Comparison of ENCODE assay signal across 8 cellular contexts in genomic region chr1:62436039-62436465, GRCh38. TPM values are rescaled to one million over a fixed set of nuclear protein-coding genes. Genes with fewer than 3 reads are reported as not detected.
DNase-seq lines count a peak whose midpoint lies in the region; ATAC-seq, FAIRE-seq and TF ChIP-seq lines count a peak whose summit lies in the region.

No MANE protein-coding gene starts in this region.

- H4K20me1 ChIP-seq in KMS-11 (ENCODE audit: insufficient read depth) = peaks cover 27% of the 10 kb centered on the region

- H3K27me3 ChIP-seq in KMS-11 (ENCODE audit: insufficient read depth, low read depth) (no peaks in the 10 kb centered on the region), pancreas (no peaks in the 10 kb centered on the region), aorta (ENCODE audit: control insufficient read depth in 1 of 2, insufficient read depth in 2 of 2, low read length in 1 of 2) (no peaks in the 10 kb centered on the region)

- H3K4me1 ChIP-seq in KMS-11 (ENCODE audit: low read depth, poor library complexity, severe bottlenecking) (peaks cover 25% of the 10 kb centered on the region), pancreas (peaks cover 13 to 27% (median 19%) of the 10 kb centered on the region in 3 donors), aorta (ENCODE audit: control insufficient read depth in 1 of 2, insufficient read depth in 2 of 2, low read length in 2 of 2) (no peaks in the 10 kb centered on the region)

- intact Hi-C loops in pancreas (cut with DNase I) (no loop called here), aorta (cut with DNase I) (no loop called here)

- peak overlapping the region; percentile 100 for H3K27ac ChIP-seq in KMS-11
- H3K27ac ChIP-seq in pancreas = peak overlapping the region; percentile 78 to 99 (median 96)
- peak overlapping the region; percentile 83 to 99 for H3K27ac ChIP-seq in aorta (ENCODE audit: low read depth in 1 of 2, low read length in 2 of 2)

- peak; percentile 85 to 91 (median 86) for ATAC-seq in pancreas
- ATAC-seq in aorta (ENCODE audit: low FRiP score) = peak; percentile 95

- peak; percentile 100 for DNase-seq in NCI-H2171 (lab: John Stamatoyannopoulos, UW)
- DNase-seq in NCI-H2171 treated with DMSO at 0.1 percent for 48 hours (lab: John Stamatoyannopoulos, UW) = no peak
- peak; percentile 96 for DNase-seq in activated effector memory CD4-positive, alpha-beta T cell treated with Interleukin-2 at 50 U/mL for 16 hours
- peak; percentile 100 for DNase-seq in foreskin melanocyte
- peak in 5 of 6 donors; percentile 92 to 95 (median 94) for DNase-seq in pancreas
- DNase-seq in aorta = peak; percentile 97 to 98
- DNase-seq in pons (ENCODE audit: low spot score) = no peak

- no peak for TF ChIP-seq CTCF in KMS-11 (conservative IDR thresholded peaks at IDR 0.05; ENCODE audit: low read depth, low read length)
- TF ChIP-seq CTCF in pancreas (IDR thresholded peaks at IDR 0.05) = no peak

- H3K36me3 ChIP-seq in KMS-11 (ENCODE audit: insufficient read depth) (no peaks in the 10 kb centered on the region), pancreas (no peaks in the 10 kb centered on the region), aorta (ENCODE audit: control insufficient read depth in 1 of 2, insufficient read depth in 2 of 2, low read length in 1 of 2) (no peaks in the 10 kb centered on the region)

- peaks cover 40% of the 10 kb centered on the region for H3K79me2 ChIP-seq in KMS-11 (ENCODE audit: insufficient read depth, low read depth)

- H3K4me3 ChIP-seq in KMS-11 (IDR thresholded peaks at IDR 0.05; ENCODE audit: insufficient read depth, low read depth, low read length) (peak overlapping the region; percentile 90), pancreas (peak overlapping the region; percentile 72 to 94 (median 82)), aorta (ENCODE audit: low read length in 2 of 2) (peak overlapping the region; percentile 72 to 96)

- peak overlapping the region; percentile 78 for H2AFZ ChIP-seq in KMS-11 (ENCODE audit: low read depth)

- no peaks in the 10 kb centered on the region for H3K9me3 ChIP-seq in pancreas
- no peaks in the 10 kb centered on the region for H3K9me3 ChIP-seq in aorta (ENCODE audit: control insufficient read depth, low read length)

- WGBS in pancreas, 2 donors = 0% methylated on average over 45 of the region's 45 CpGs
- 0% methylated on average over 45 of the region's 45 CpGs for WGBS in aorta, 2 donors

- no peak for FAIRE-seq in pancreas (lab: Jason Lieb, UNC)

- H3K4me2 ChIP-seq in KMS-11 = peak overlapping the region; percentile 72

- peak overlapping the region; percentile 98 for H3K9ac ChIP-seq in KMS-11

RNA-seq across cellular contexts. Expression of gene USP1, which starts 0.8 kb away (rescaled TPM):
- total RNA-seq in pancreas (10 to 100 TPM in 4 of 6 donors, 1 to 10 TPM in 2; 7.2 to 12.8 (median 10.5) TPM), aorta (10 to 100 TPM; 21.3 to 22.9 TPM)
- polyA plus RNA-seq in pancreas (10 to 100 TPM in 1 of 2 donors, 1 to 10 TPM in 1; 3.6 to 10.4 TPM), aorta (10 to 100 TPM; 13.5 to 14.5 TPM)

Comparison
In these comparisons a context has a peak if more than half of its experiments do, and no peak if none do; other contexts are left out.
1. DNase-seq: peak in NCI-H2171 (single experiment), activated effector memory CD4-positive, alpha-beta T cell treated with Interleukin-2 at 50 U/mL for 16 hours (single experiment), foreskin melanocyte (single experiment), pancreas (5 of 6) and aorta (2 of 2); none in NCI-H2171 treated with DMSO at 0.1 percent for 48 hours (single experiment) and pons (single experiment).
2. Peak in every context shown above with its lines, with median percentiles within 50 percentile points of each other: H3K27ac ChIP-seq and H3K4me3 ChIP-seq.